Comparison of ENCODE assay signal across 8 cellular contexts in the genomic region with DNA sequence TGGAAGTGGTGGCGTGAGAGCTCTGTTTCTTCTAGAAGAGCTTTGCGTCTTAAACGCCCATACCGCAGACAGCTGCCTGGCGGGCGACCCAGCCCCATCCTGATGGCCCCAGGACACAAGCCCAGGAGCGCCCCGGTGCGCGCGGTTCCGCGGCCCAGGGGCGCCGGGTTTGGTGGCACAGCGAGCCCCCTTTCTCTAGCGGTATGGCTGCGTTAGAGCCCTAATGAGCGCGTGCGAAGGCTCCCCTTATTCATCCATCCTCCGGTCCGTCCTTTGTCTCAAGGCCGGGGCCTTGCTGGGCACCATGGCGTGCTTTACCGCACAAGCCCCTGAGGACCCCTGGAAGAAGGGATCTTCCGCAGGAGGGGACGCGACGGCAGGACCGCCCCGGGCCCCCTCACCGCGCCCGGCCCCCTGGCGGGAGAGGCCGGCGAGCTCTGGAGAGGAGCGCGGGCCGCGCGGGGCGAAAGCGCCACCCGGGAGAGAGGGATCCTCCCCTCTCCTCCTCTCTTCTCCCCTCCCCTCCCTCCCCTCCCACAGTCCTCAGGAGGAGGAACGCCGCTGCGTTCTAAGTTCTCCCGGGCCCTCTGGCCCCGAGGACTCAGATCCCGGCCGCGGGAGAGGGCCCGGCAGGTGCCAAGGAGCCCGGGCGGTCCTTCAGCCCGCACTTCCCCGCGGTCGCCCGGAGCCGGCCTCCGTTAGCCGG.
DNase-seq lines count a peak whose midpoint lies in the region; ATAC-seq lines count a peak whose summit lies in the region.

No MANE protein-coding gene starts in this region.

- no peaks in the 10 kb centered on the region for H3K36me3 ChIP-seq in effector memory CD4-positive, alpha-beta T cell (ENCODE audit: control insufficient read depth, insufficient read depth, low read length)

- ATAC-seq in GM18861 (IDR thresholded peaks at IDR 0.05; ENCODE audit: unreplicated experiment): peak; percentile 23
- ATAC-seq in HG03095 (IDR thresholded peaks at IDR 0.05; ENCODE audit: unreplicated experiment): peak; percentile 31
- peak; percentile 48 for ATAC-seq in memory B cell (ENCODE audit: low read depth)

- no peaks in the 10 kb centered on the region for H3K27me3 ChIP-seq in effector memory CD4-positive, alpha-beta T cell (replicated peaks; ENCODE audit: control insufficient read depth, insufficient read depth, low read length, poor library complexity, severe bottlenecking)

- H3K27me3 Mint-ChIP-seq in memory B cell: no peaks in the 10 kb centered on the region

- peak overlapping the region; percentile 1 for H3K27ac ChIP-seq in effector memory CD4-positive, alpha-beta T cell (ENCODE audit: insufficient read depth, low read length, poor library complexity, severe bottlenecking)

- DNase-seq in AG08396 (ENCODE audit: low spot score) (peak; percentile 84), NCI-H345 treated with DMSO at 0.1 percent for 48 hours (lab: John Stamatoyannopoulos, UW; ENCODE audit: unreplicated experiment) (peak; percentile 67), memory B cell (ENCODE audit: low spot score in 2 of 2) (peak; percentile 25 to 55)
- peak; percentile 65 to 71 for DNase-seq in activated CD4-positive, alpha-beta T cell treated with anti-CD3 and anti-CD28 coated beads, Interleukin-2, amount 50 U/mL, for 48 hours
- DNase-seq in effector memory CD4-positive, alpha-beta T cell: peak; percentile 27 to 40 (median 28)
- DNase-seq in stimulated activated CD8-positive, alpha-beta memory T cell treated with anti-CD3 and anti-CD28 coated beads, Interleukin-15, amount 100 ng/mL, for 24 hours (ENCODE audit: low read depth): peak; percentile 17

- H3K4me1 Mint-ChIP-seq in memory B cell: peaks cover 30% of the 10 kb centered on the region

- peak overlapping the region; percentile 97 for H3K4me3 ChIP-seq in effector memory CD4-positive, alpha-beta T cell (ENCODE audit: insufficient read depth, low read depth, low read length, poor library complexity, severe bottlenecking)

- peak overlapping the region; percentile 80 for H3K27ac Mint-ChIP-seq in memory B cell

- H3K4me1 ChIP-seq in effector memory CD4-positive, alpha-beta T cell (ENCODE audit: control insufficient read depth, insufficient read depth, low read length, poor library complexity, severe bottlenecking): peaks cover 9% of the 10 kb centered on the region

- H3K36me3 Mint-ChIP-seq in memory B cell: no peaks in the 10 kb centered on the region

- H3K4me3 Mint-ChIP-seq in memory B cell: peak overlapping the region; percentile 79

- no peaks in the 10 kb centered on the region for H3K9me3 Mint-ChIP-seq in memory B cell

- no peaks in the 10 kb centered on the region for H3K9me3 ChIP-seq in effector memory CD4-positive, alpha-beta T cell (ENCODE audit: control insufficient read depth, low read length)

Comparison
In these comparisons a context has a peak if more than half of its experiments do, and no peak if none do; other contexts are left out.
1. Peak in every context shown above with its lines: DNase-seq, ATAC-seq, H3K4me3 ChIP-seq and H3K27ac ChIP-seq.
2. DNase-seq: peak in every context shown above with its lines; median percentile 84 in AG08396; 68 in activated CD4-positive, alpha-beta T cell treated with anti-CD3 and anti-CD28 coated beads, Interleukin-2, amount 50 U/mL, for 48 hours; 67 in NCI-H345 treated with DMSO at 0.1 percent for 48 hours; 40 in memory B cell; 28 in effector memory CD4-positive, alpha-beta T cell; 17 in stimulated activated CD8-positive, alpha-beta memory T cell treated with anti-CD3 and anti-CD28 coated beads, Interleukin-15, amount 100 ng/mL, for 24 hours.